17 cellular contexts compared by ENCODE assay signal in the genomic region with DNA sequence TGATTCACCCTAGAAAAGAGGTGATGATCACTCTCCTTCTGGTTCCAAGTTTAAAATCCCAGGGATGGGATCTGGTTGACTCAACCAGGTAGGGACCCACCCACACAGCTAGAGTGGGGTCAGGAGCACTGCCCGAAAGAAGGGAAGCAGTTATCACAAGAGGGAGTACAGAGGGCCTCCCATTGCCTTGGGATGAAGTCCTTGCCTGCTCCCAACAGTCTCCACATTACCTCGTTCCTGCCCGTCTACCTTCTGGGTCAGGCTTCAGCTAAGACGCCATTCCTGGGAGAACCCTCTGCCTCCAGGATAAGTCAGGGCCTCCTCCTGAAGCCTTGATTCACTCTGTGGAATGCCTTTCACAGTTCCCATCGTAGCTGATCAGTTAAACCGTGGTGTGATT. TPM values are rescaled to one million over a fixed set of nuclear protein-coding genes. Genes with fewer than 3 reads are reported as not detected.
DNase-seq lines count a peak whose midpoint lies in the region; ATAC-seq and TF ChIP-seq lines count a peak whose summit lies in the region.
"Had no signal": no experiment of that assay in that cellular context is flagged by ENCODE, and none has a peak within 500 bp of the region (broad histone marks: within the 10 kb centered on the region; RNA-seq: fewer than 3 reads in every experiment).

No MANE protein-coding gene starts in this region.

- no peak overlapping the region for H3K9ac ChIP-seq in PC-3 (ENCODE audit: low read length)

- no peaks in the 10 kb centered on the region for H3K9me3 ChIP-seq in PC-3 (ENCODE audit: low read length)
- H3K9me3 ChIP-seq: Caco-2, HAP-1 had no signal

- intact Hi-C loops in PC-3 (cut with micrococcal nuclease): no loop called here

- H3K4me2 ChIP-seq in PC-3 (ENCODE audit: low read length): no peak overlapping the region

- peak; percentile 4; the same call in 1 of the 2 replicates for ATAC-seq in PC-3
- no peak for ATAC-seq in GM18861 (IDR thresholded peaks at IDR 0.05; ENCODE audit: unreplicated experiment)

- H3K27me3 ChIP-seq in H7 (ENCODE audit: control insufficient read depth, insufficient read depth, low read length) (no peaks in the 10 kb centered on the region), PC-3 (ENCODE audit: low read length) (no peaks in the 10 kb centered on the region)

- H3K79me2 ChIP-seq in PC-3 (ENCODE audit: low read length): no peaks in the 10 kb centered on the region

- H3K36me3 ChIP-seq in H7 (replicated peaks; ENCODE audit: control insufficient read depth, insufficient read depth, low read length): peaks cover 4% of the 10 kb centered on the region
- peaks cover 4% of the 10 kb centered on the region; the same call in 1 of the 2 replicates for H3K36me3 ChIP-seq in PC-3 (ENCODE audit: low read depth, low read length)

- H4K20me1 ChIP-seq in PC-3 (ENCODE audit: low read length): no peaks in the 10 kb centered on the region

- H3K27ac ChIP-seq in PC-3 (ENCODE audit: low read length): no peak overlapping the region
- H3K27ac ChIP-seq: C4-2B had no signal

- H3F3A ChIP-seq in PC-3 (ENCODE audit: low read length, unreplicated experiment): no peaks in the 10 kb centered on the region

- no peak overlapping the region for H2AFZ ChIP-seq in PC-3 (ENCODE audit: low read length)

- DNase-seq in H7 (peak; percentile 16), PC-3 (no peak), islet precursor cell (peak; percentile 49), NCI-H1436 (lab: John Stamatoyannopoulos, UW) (no peak), NCI-H345 (lab: John Stamatoyannopoulos, UW) (no peak)
- DNase-seq: ACHN; AML-193; Caco-2; CD4-positive, alpha-beta T cell; DMS153; DMS79; GDM1; IMR-90 had no signal

- H3K9me2 ChIP-seq in PC-3 (replicated peaks; ENCODE audit: low read length): no peaks in the 10 kb centered on the region

- POLR2A ChIA-PET in PC-3 (lab: Charles Lee; ENCODE audit: unreplicated experiment): interaction anchor here (0.6 kb wide), 1 partner anchor 23 kb away, joined by 3 read pairs; no protein-coding TSS in a partner anchor

- no peak for TF ChIP-seq CTCF in PC-3 (conservative IDR thresholded peaks at IDR 0.05; ENCODE audit: low read depth, low read length)

- CTCF ChIA-PET in PC-3 (lab: Charles Lee): interaction anchor here (0.6 kb wide), 1 partner anchor 11 kb away, joined by 4 read pairs; no protein-coding TSS in a partner anchor

- BruUV-seq in PC-3 (replicated peaks; lab: Mats Ljungman, UMichigan): no TSS peak

- no peak overlapping the region for H3K4me3 ChIP-seq in H7 (ENCODE audit: insufficient read depth, low read depth, low read length)
- H3K4me3 ChIP-seq in PC-3 (ENCODE audit: low read length): no peak overlapping the region
- H3K4me3 ChIP-seq: HAP-1, K562 had no signal

- H3K4me1 ChIP-seq in PC-3 (ENCODE audit: insufficient read depth, low read length): no peaks in the 10 kb centered on the region
- H3K4me1 ChIP-seq: HAP-1 had no signal

RNA-seq across cellular contexts. Expression of a gene that starts 23.8 kb away (rescaled TPM):
- total RNA-seq in H7 (2014; rRNA removed; shearing (Covaris generic)): 16.6 and 17.9 TPM in 2 replicates
- total RNA-seq in PC-3 (2014; rRNA removed): 18.3 and 26.6 TPM in 2 replicates

RNA-seq across cellular contexts. Expression of a gene that starts 24.0 kb away (rescaled TPM):
- 3,731 and 4,122 TPM in 2 replicates for total RNA-seq in H7 (2014; rRNA removed; shearing (Covaris generic))
- total RNA-seq in PC-3 (2014; rRNA removed): 3,201 and 4,136 TPM in 2 replicates

Comparison
In these comparisons a context has a peak if more than half of its experiments do, and no peak if none do; other contexts are left out.
1. DNase-seq: peak in H7 (single experiment) and islet precursor cell (single experiment); none in PC-3 (single experiment), NCI-H1436 (single experiment) and NCI-H345 (single experiment).